Comparison of ENCODE assay signal across 13 cellular contexts in genomic region chr4:136643416-136643815, GRCh38.
"Had no signal": no experiment of that assay in that cellular context is flagged by ENCODE, and none has a peak within 500 bp of the region (broad histone marks: within the 10 kb centered on the region; RNA-seq: fewer than 3 reads in every experiment).

No MANE protein-coding gene starts in this region.

- H3K27me3 Mint-ChIP-seq: activated B cell treated with CpG ODN at 0.5 μM for 24 hours; activated CD4-positive, alpha-beta T cell treated with anti-CD3 and anti-CD28 coated beads, Interleukin-2, amount 10 ng/mL, durations not matched to agents 24 days and 14 days; activated naive CD4-positive, alpha-beta T cell treated with anti-CD3 and anti-CD28 coated beads, Interleukin-2, amount 50 U/mL, for 24 hours; activated T-helper 17 cell treated with anti-CD3 and anti-CD28 coated beads, Interleukin-2, amount 50 U/mL, for 72 hours; central memory CD8-positive, alpha-beta T cell had no signal

- H3K4me1 Mint-ChIP-seq: activated B cell treated with CpG ODN at 0.5 μM for 24 hours; activated CD4-positive, alpha-beta T cell treated with anti-CD3 and anti-CD28 coated beads, Interleukin-2, amount 10 ng/mL, durations not matched to agents 24 days and 14 days; activated naive CD4-positive, alpha-beta T cell treated with anti-CD3 and anti-CD28 coated beads, Interleukin-2, amount 50 U/mL, for 24 hours; activated T-helper 17 cell treated with anti-CD3 and anti-CD28 coated beads, Interleukin-2, amount 50 U/mL, for 72 hours had no signal

- H3K4me3 Mint-ChIP-seq: activated B cell treated with CpG ODN at 0.5 μM for 24 hours; activated CD4-positive, alpha-beta T cell treated with anti-CD3 and anti-CD28 coated beads, Interleukin-2, amount 10 ng/mL, durations not matched to agents 24 days and 14 days; activated naive CD4-positive, alpha-beta T cell treated with anti-CD3 and anti-CD28 coated beads, Interleukin-2, amount 50 U/mL, for 24 hours; activated T-helper 17 cell treated with anti-CD3 and anti-CD28 coated beads, Interleukin-2, amount 50 U/mL, for 72 hours; central memory CD8-positive, alpha-beta T cell had no signal

- H3K9me3 Mint-ChIP-seq: activated B cell treated with CpG ODN at 0.5 μM for 24 hours; activated CD4-positive, alpha-beta T cell treated with anti-CD3 and anti-CD28 coated beads, Interleukin-2, amount 10 ng/mL, durations not matched to agents 24 days and 14 days; activated naive CD4-positive, alpha-beta T cell treated with anti-CD3 and anti-CD28 coated beads, Interleukin-2, amount 50 U/mL, for 24 hours; central memory CD8-positive, alpha-beta T cell had no signal

- H3K36me3 Mint-ChIP-seq: activated naive CD4-positive, alpha-beta T cell treated with anti-CD3 and anti-CD28 coated beads, Interleukin-2, amount 50 U/mL, for 24 hours had no signal

- DNase-seq: activated B cell treated with CpG ODN at 0.5 μM for 24 hours; activated CD4-positive, alpha-beta T cell treated with anti-CD3 and anti-CD28 coated beads, Interleukin-2, amount 10 ng/mL, durations not matched to agents 24 days and 14 days; activated T-cell treated with anti-CD3 and anti-CD28 coated beads for 4 hours; effector memory CD4-positive, alpha-beta T cell; erythroblast; kidney; left ventricle myocardium superior; sigmoid colon; stimulated activated naive CD8-positive, alpha-beta T cell treated with anti-CD3 and anti-CD28 coated beads, Interleukin-15, Interleukin-2, amounts not matched to agents 100 U/mL and 50 U/mL, for 24 hours; upper lobe of right lung had no signal

- H3K27ac Mint-ChIP-seq: activated B cell treated with CpG ODN at 0.5 μM for 24 hours; activated CD4-positive, alpha-beta T cell treated with anti-CD3 and anti-CD28 coated beads, Interleukin-2, amount 10 ng/mL, durations not matched to agents 24 days and 14 days; activated naive CD4-positive, alpha-beta T cell treated with anti-CD3 and anti-CD28 coated beads, Interleukin-2, amount 50 U/mL, for 24 hours; activated T-helper 17 cell treated with anti-CD3 and anti-CD28 coated beads, Interleukin-2, amount 50 U/mL, for 72 hours had no signal
